22 cellular contexts compared by ENCODE assay signal in the genomic region with DNA sequence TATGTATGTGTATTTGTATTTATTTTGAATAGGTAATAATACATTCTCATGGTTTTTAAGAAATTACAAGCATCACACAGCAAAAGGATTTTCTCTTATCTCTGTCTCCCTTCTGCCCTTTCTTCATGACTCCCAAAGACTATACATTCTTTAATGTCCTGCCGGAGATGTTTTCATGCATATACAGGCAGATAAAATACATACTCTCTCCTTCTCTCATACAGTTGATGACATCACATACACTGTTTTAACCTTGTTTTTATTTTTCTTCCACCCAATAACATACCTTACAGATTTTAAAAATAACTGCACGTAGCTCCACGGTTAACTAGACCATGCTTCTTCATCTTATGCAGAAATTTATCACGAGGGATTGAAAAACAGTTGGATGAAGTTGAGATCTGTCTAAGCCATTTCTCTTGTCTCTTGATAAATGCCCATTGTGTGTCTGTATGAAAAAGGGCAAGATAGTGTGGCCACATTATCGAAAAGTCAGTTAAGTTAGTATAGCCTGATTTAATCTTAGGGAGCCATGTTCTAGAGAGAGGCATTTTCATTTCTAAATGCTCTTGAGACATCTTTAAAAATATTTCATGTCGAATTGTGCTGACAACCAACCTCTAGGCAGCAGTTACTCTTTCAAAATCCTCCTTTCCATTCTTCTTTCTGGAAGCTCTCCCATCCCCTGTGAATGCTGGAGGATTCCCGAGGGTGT.
DNase-seq lines count a peak whose midpoint lies in the region; ATAC-seq, FAIRE-seq and TF ChIP-seq lines count a peak whose summit lies in the region.
"Had no signal": no experiment of that assay in that cellular context is flagged by ENCODE, and none has a peak within 500 bp of the region (broad histone marks: within the 10 kb centered on the region; RNA-seq: fewer than 3 reads in every experiment).

No MANE protein-coding gene starts in this region.

- H3K36me3 ChIP-seq in MM.1S (replicated peaks; ENCODE audit: insufficient read depth, low read length) (no peaks in the 10 kb centered on the region), keratinocyte (ENCODE audit: control insufficient read depth in 2 of 2, extremely low read depth in 1 of 2, insufficient read depth in 2 of 2, low read length in 2 of 2) (no peaks in the 10 kb centered on the region)
- H3K36me3 ChIP-seq: BE2C had no signal

- POLR2A ChIA-PET in MCF 10A (lab: Yijun Ruan, JAX) = interaction anchor here (0.6 kb wide), 1 partner anchor 13 kb away, joined by 3 read pairs; no protein-coding TSS in a partner anchor

- no peak for ATAC-seq in HG03025 (IDR thresholded peaks at IDR 0.05; ENCODE audit: low FRiP score, unreplicated experiment)
- ATAC-seq in HG02623 (IDR thresholded peaks at IDR 0.05; ENCODE audit: unreplicated experiment) = no peak
- ATAC-seq: GM23338 had no signal

- H3K9ac ChIP-seq in MM.1S (ENCODE audit: low read length) = no peak overlapping the region
- H3K9ac ChIP-seq in keratinocyte (ENCODE audit: control insufficient read depth, extremely low read depth, insufficient read depth, low read length) = no peak overlapping the region

- H3K4me3 ChIP-seq in MM.1S (ENCODE audit: low read length) (no peak overlapping the region), keratinocyte (ENCODE audit: control insufficient read depth in 2 of 3, extremely low read depth in 1 of 3, insufficient read depth in 2 of 3, low read depth in 1 of 3, low read length in 3 of 3) (no peak overlapping the region)
- H3K4me3 ChIP-seq: GM23338 had no signal

- H3K27ac Mint-ChIP-seq in MCF 10A (ENCODE audit: low read depth, unreplicated experiment) = no peak overlapping the region
- H3K27ac Mint-ChIP-seq: CD4-positive, CD25-positive, alpha-beta regulatory T cell; CD8-positive, alpha-beta memory T cell; GM23338 had no signal

- H3K4me1 ChIP-seq in MM.1S (ENCODE audit: low read length) (peaks cover 14% of the 10 kb centered on the region), keratinocyte (ENCODE audit: control insufficient read depth, extremely low read depth, insufficient read depth, low read length) (peaks cover 5% of the 10 kb centered on the region)
- H3K4me1 ChIP-seq: BE2C had no signal

- H2AFZ ChIP-seq in MM.1S (ENCODE audit: low read length) (no peak overlapping the region), keratinocyte (ENCODE audit: control insufficient read depth, low read length) (peak overlapping the region; percentile 22)
- H2AFZ ChIP-seq: GM23338 had no signal

- no peak for TF ChIP-seq CTCF in MM.1S (IDR thresholded peaks at IDR 0.05; ENCODE audit: low read length)
- no peak for TF ChIP-seq CTCF in keratinocyte (optimal IDR thresholded peaks at IDR 0.05 in 1 of 3, IDR thresholded peaks at IDR 0.05 in 1 of 3, conservative IDR thresholded peaks at IDR 0.05 in 1 of 3; ENCODE audit: extremely low read depth in 1 of 3, insufficient read depth in 2 of 3, low read length in 3 of 3)
- TF ChIP-seq CTCF in MCF 10A (IDR thresholded peaks at IDR 0.05; ENCODE audit: unreplicated experiment) = no peak

- H3K79me2 ChIP-seq in MM.1S (ENCODE audit: low read length) (no peaks in the 10 kb centered on the region), keratinocyte (ENCODE audit: control insufficient read depth, insufficient read depth, low read length) (no peaks in the 10 kb centered on the region)

- H3K4me3 Mint-ChIP-seq in MCF 10A (ENCODE audit: unreplicated experiment) = no peak overlapping the region
- H3K4me3 Mint-ChIP-seq: CD4-positive, CD25-positive, alpha-beta regulatory T cell; CD8-positive, alpha-beta memory T cell; GM23338 had no signal

- H3K9me1 ChIP-seq in keratinocyte (ENCODE audit: control insufficient read depth, extremely low read depth, insufficient read depth, low read length) = no peaks in the 10 kb centered on the region

- peaks cover 4% of the 10 kb centered on the region for H3K36me3 Mint-ChIP-seq in MCF 10A (ENCODE audit: insufficient read depth, unreplicated experiment)
- H3K36me3 Mint-ChIP-seq: CD4-positive, CD25-positive, alpha-beta regulatory T cell; CD8-positive, alpha-beta memory T cell had no signal

- H3K27me3 Mint-ChIP-seq in MCF 10A (ENCODE audit: insufficient read depth, unreplicated experiment) = no peaks in the 10 kb centered on the region
- H3K27me3 Mint-ChIP-seq: CD4-positive, CD25-positive, alpha-beta regulatory T cell had no signal

- H3K4me1 Mint-ChIP-seq in MCF 10A (ENCODE audit: insufficient read depth, unreplicated experiment) = no peaks in the 10 kb centered on the region
- H3K4me1 Mint-ChIP-seq: CD4-positive, CD25-positive, alpha-beta regulatory T cell; CD8-positive, alpha-beta memory T cell; GM23338 had no signal

- CTCF ChIA-PET in MCF 10A (lab: Yijun Ruan, JAX) = interaction anchor here (0.7 to 3.7 kb wide), 2 partner anchors 11 to 461 kb away, joined by 3 to 13 read pairs; no protein-coding TSS in a partner anchor

- no peaks in the 10 kb centered on the region for H3F3A ChIP-seq in MM.1S (ENCODE audit: insufficient read depth, low read length)

- no peak overlapping the region for H3K27ac ChIP-seq in MM.1S (ENCODE audit: low read length)
- no peak overlapping the region for H3K27ac ChIP-seq in keratinocyte (ENCODE audit: control insufficient read depth, insufficient read depth, low read length)

- H3K9me3 Mint-ChIP-seq in MCF 10A (ENCODE audit: unreplicated experiment) = no peaks in the 10 kb centered on the region
- H3K9me3 Mint-ChIP-seq: CD8-positive, alpha-beta memory T cell had no signal

- H3K27me3 ChIP-seq in MM.1S (replicated peaks; ENCODE audit: insufficient read depth, low read length) (no peaks in the 10 kb centered on the region), keratinocyte (ENCODE audit: control insufficient read depth, extremely low read depth, insufficient read depth, low read length) (no peaks in the 10 kb centered on the region)
- H3K27me3 ChIP-seq: BE2C had no signal

- intact Hi-C loops in MCF 10A (cut with micrococcal nuclease) = no loop called here

- DNase-seq in HUDEP-2 (lab: John Stamatoyannopoulos, UW; ENCODE audit: unreplicated experiment in 76 of 76) (peak in 46 of 76 experiments; percentile 7 to 87 (median 52)), MM.1S (no peak), UCSD-AML1 (lab: John Stamatoyannopoulos, UW; ENCODE audit: unreplicated experiment) (peak; percentile 17), keratinocyte (ENCODE audit: low read depth, low spot score) (no peak), MCF 10A (ENCODE audit: unreplicated experiment) (no peak), NCI-H1694 treated with DMSO at 0.1 percent for 48 hours (lab: John Stamatoyannopoulos, UW) (no peak)
- DNase-seq: ACHN; BE2C; C1 segment of cervical spinal cord; CD4-positive, CD25-positive, alpha-beta regulatory T cell; CD8-positive, alpha-beta memory T cell; COR-L47; GDM1; HCEC 1CT had no signal

- no TSS peak for BruUV-seq in MCF 10A (replicated peaks; lab: Mats Ljungman, UMichigan)

- H3K4me2 ChIP-seq in MM.1S (ENCODE audit: low read depth, low read length) (peak overlapping the region; percentile 38; the same call in 1 of the 2 replicates), keratinocyte (ENCODE audit: control insufficient read depth, extremely low read depth, insufficient read depth, low read depth, low read length) (no peak overlapping the region)
- H3K4me2 ChIP-seq: GM23338 had no signal

- H3K9me2 ChIP-seq in MM.1S (replicated peaks; ENCODE audit: insufficient read depth, low read length) = no peaks in the 10 kb centered on the region

- dilution Hi-C loops in keratinocyte (cut with MboI; ENCODE audit: extremely low pct_ligation_motif_present, low sequenced_read_pairs) = no loop called here

- no peak for FAIRE-seq in keratinocyte (lab: Jason Lieb, UNC)
- FAIRE-seq: A204.1, GM12892, GM18507, H54, HTR-8/SVneo had no signal

- H3K9me3 ChIP-seq in MM.1S (replicated peaks; ENCODE audit: insufficient read depth, low read length) = no peaks in the 10 kb centered on the region
- H3K9me3 ChIP-seq in keratinocyte (ENCODE audit: control insufficient read depth, low read depth, low read length) = no peaks in the 10 kb centered on the region
- H3K9me3 ChIP-seq: BE2C had no signal

- H4K20me1 ChIP-seq in MM.1S (ENCODE audit: insufficient read depth, low read length) (no peaks in the 10 kb centered on the region), keratinocyte (ENCODE audit: control insufficient read depth, extremely low read depth, insufficient read depth, low read length) (no peaks in the 10 kb centered on the region)

Comparison
In these comparisons a context has a peak if more than half of its experiments do, and no peak if none do; other contexts are left out.
1. DNase-seq: peak in HUDEP-2 (46 of 76) and UCSD-AML1 (single experiment); none in MM.1S (single experiment), keratinocyte (single experiment), MCF 10A (single experiment) and NCI-H1694 treated with DMSO at 0.1 percent for 48 hours (single experiment).